ENCODE assay signal across 8 cellular contexts in the genomic region with DNA sequence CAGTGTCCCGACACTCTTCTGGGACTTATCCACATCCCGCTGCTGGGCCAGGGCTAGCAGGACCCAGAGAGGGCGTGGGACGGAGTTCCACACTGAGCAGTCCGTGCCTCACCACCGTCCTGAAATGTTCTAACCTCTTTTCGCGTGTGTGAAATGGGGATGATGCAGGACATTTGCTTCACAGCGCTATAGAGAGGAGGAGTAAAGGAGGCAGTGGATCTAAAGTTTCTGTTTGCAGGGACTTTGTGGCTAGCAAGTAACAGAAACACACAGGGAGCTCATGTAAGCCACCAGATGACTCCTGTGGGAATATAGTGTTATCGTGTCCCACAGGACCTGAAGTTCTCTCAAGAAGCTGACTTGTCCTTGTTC. TPM values are rescaled to one million over a fixed set of nuclear protein-coding genes. Genes with fewer than 3 reads are reported as not detected.
DNase-seq lines count a peak whose midpoint lies in the region; ATAC-seq and TF ChIP-seq lines count a peak whose summit lies in the region.

No MANE protein-coding gene starts in this region.

- H3K9ac ChIP-seq in parathyroid adenoma, result peak overlapping the region; percentile 40

- H3K4me1 Mint-ChIP-seq in activated CD4-positive, alpha-beta T cell treated with anti-CD3 and anti-CD28 coated beads for 36 hours, result peaks cover 10% of the 10 kb centered on the region

- peak overlapping the region; percentile 92 for H3K27ac Mint-ChIP-seq in activated CD4-positive, alpha-beta T cell treated with anti-CD3 and anti-CD28 coated beads for 36 hours

- peak overlapping the region; percentile 100 for H3K4me2 ChIP-seq in parathyroid adenoma (ENCODE audit: low read length)

- peak overlapping the region; percentile 89 for H3K27ac ChIP-seq in VCaP
- H3K27ac ChIP-seq in parathyroid adenoma, result no peak overlapping the region

- H2AFZ ChIP-seq in parathyroid adenoma, result peak overlapping the region; percentile 95

- H3K4me1 ChIP-seq in parathyroid adenoma, result no peaks in the 10 kb centered on the region

- intact Hi-C loops in activated CD4-positive, alpha-beta T cell treated with anti-CD3 and anti-CD28 coated beads for 36 hours (cut with DNase I, micrococcal nuclease), result loop anchor here in 1 of 2 experiments (1.0 to 2.0 kb wide), 2 partner anchors 37 to 51 kb away; a partner anchor contains a TSS

- peak overlapping the region; percentile 90 for H3K4me3 Mint-ChIP-seq in activated CD4-positive, alpha-beta T cell treated with anti-CD3 and anti-CD28 coated beads for 36 hours

- H3K36me3 Mint-ChIP-seq in activated CD4-positive, alpha-beta T cell treated with anti-CD3 and anti-CD28 coated beads for 36 hours (ENCODE audit: low read depth), result peaks cover 15% of the 10 kb centered on the region

- TF ChIP-seq CTCF in VCaP (conservative IDR thresholded peaks at IDR 0.05), result no peak
- no peak for TF ChIP-seq CTCF in parathyroid adenoma (IDR thresholded peaks at IDR 0.05)

- ATAC-seq in activated CD4-positive, alpha-beta T cell treated with anti-CD3 and anti-CD28 coated beads for 36 hours, result peak; percentile 54
- ATAC-seq in HG02571 (IDR thresholded peaks at IDR 0.05; ENCODE audit: unreplicated experiment), result no peak

- H3K79me2 ChIP-seq in parathyroid adenoma, result no peaks in the 10 kb centered on the region

- peak; percentile 28 for DNase-seq in activated CD4-positive, alpha-beta T cell treated with anti-CD3 and anti-CD28 coated beads for 36 hours
- DNase-seq in activated CD4-positive, alpha-beta T cell treated with anti-CD3 and anti-CD28 coated beads for 1 hour, result no peak
- DNase-seq in foreskin melanocyte, result peak; percentile 7
- DNase-seq in NK-92 (lab: John Stamatoyannopoulos, UW; ENCODE audit: unreplicated experiment), result no peak
- DNase-seq in Ammon's horn (ENCODE audit: low spot score), result no peak

- H3K27me3 Mint-ChIP-seq in activated CD4-positive, alpha-beta T cell treated with anti-CD3 and anti-CD28 coated beads for 36 hours, result no peaks in the 10 kb centered on the region

- H3K9me3 ChIP-seq in parathyroid adenoma (ENCODE audit: control insufficient read depth, low read length), result no peaks in the 10 kb centered on the region

- H3K4me3 ChIP-seq in parathyroid adenoma (ENCODE audit: low read depth, low read length), result peak overlapping the region; percentile 92

- H3K36me3 ChIP-seq in parathyroid adenoma (ENCODE audit: control insufficient read depth, insufficient read depth, low read length), result no peaks in the 10 kb centered on the region

- no peaks in the 10 kb centered on the region for H3K9me3 Mint-ChIP-seq in activated CD4-positive, alpha-beta T cell treated with anti-CD3 and anti-CD28 coated beads for 36 hours (ENCODE audit: low read depth)

- CTCF ChIA-PET in activated CD4-positive, alpha-beta T cell treated with anti-CD3 and anti-CD28 coated beads for 36 hours (lab: Charles Lee), result interaction anchor here (1.2 to 1.3 kb wide), 2 partner anchors 10 to 39 kb away, joined by 3 to 4 read pairs; no protein-coding TSS in a partner anchor

- POLR2A ChIA-PET in activated CD4-positive, alpha-beta T cell treated with anti-CD3 and anti-CD28 coated beads for 36 hours (lab: Charles Lee), result no interaction called here

- H3K27me3 ChIP-seq in parathyroid adenoma (ENCODE audit: control insufficient read depth, insufficient read depth, low read length), result no peaks in the 10 kb centered on the region

RNA-seq across cellular contexts. Expression of a gene that starts 0.6 kb away (rescaled TPM):
- total RNA-seq in activated CD4-positive, alpha-beta T cell treated with anti-CD3 and anti-CD28 coated beads for 36 hours, result 10 to 100 TPM; 32.7 to 67.5 TPM

RNA-seq across cellular contexts. Expression of a gene that starts 5.5 kb away (rescaled TPM):
- 10 to 100 TPM; 49.3 to 52.2 TPM for total RNA-seq in activated CD4-positive, alpha-beta T cell treated with anti-CD3 and anti-CD28 coated beads for 36 hours

RNA-seq across cellular contexts. Expression of a gene that starts 29.1 kb away (rescaled TPM):
- total RNA-seq in activated CD4-positive, alpha-beta T cell treated with anti-CD3 and anti-CD28 coated beads for 36 hours, result under 1 TPM; 0.60 to 0.66 TPM

RNA-seq across cellular contexts. Expression of a gene that starts 36.6 kb away (rescaled TPM):
- total RNA-seq in activated CD4-positive, alpha-beta T cell treated with anti-CD3 and anti-CD28 coated beads for 36 hours, result under 1 TPM; 0.87 to 0.88 TPM

RNA-seq across cellular contexts. Expression of a gene that starts 50.3 kb away (rescaled TPM):
- 10 to 100 TPM; 22.6 TPM for total RNA-seq in activated CD4-positive, alpha-beta T cell treated with anti-CD3 and anti-CD28 coated beads for 36 hours

Comparison
In these comparisons a context has a peak if more than half of its experiments do, and no peak if none do; other contexts are left out.
1. DNase-seq: peak in activated CD4-positive, alpha-beta T cell treated with anti-CD3 and anti-CD28 coated beads for 36 hours (single experiment) and foreskin melanocyte (single experiment); none in activated CD4-positive, alpha-beta T cell treated with anti-CD3 and anti-CD28 coated beads for 1 hour (single experiment), NK-92 (single experiment) and Ammon's horn (single experiment).